In genomic region chr10:67696029-67696428, GRCh38 we compare ENCODE assay signal across 13 cellular contexts. TPM values are rescaled to one million over a fixed set of nuclear protein-coding genes. Genes with fewer than 3 reads are reported as not detected.
DNase-seq lines count a peak whose midpoint lies in the region; ATAC-seq and TF ChIP-seq lines count a peak whose summit lies in the region.
"Had no signal": no experiment of that assay in that cellular context is flagged by ENCODE, and none has a peak within 500 bp of the region (broad histone marks: within the 10 kb centered on the region; RNA-seq: fewer than 3 reads in every experiment).

Gene CTNNA3 (minus strand): TSS chr10:67696195.

- H3K36me3 Mint-ChIP-seq in mesothelial cell of epicardium (no peaks in the 10 kb centered on the region), Calu3 (ENCODE audit: insufficient read depth, unreplicated experiment) (no peaks in the 10 kb centered on the region)

- H3K4me1 ChIP-seq in spleen: peaks cover 0 to 7% (median 2%) of the 10 kb centered on the region in 6 donors

- no TSS peak for BruUV-seq in Calu3 (replicated peaks; lab: Mats Ljungman, UMichigan)

- TF ChIP-seq CTCF in mesothelial cell of epicardium (IDR thresholded peaks at IDR 0.05; ENCODE audit: unreplicated experiment) (no peak), Calu3 (IDR thresholded peaks at IDR 0.05; ENCODE audit: unreplicated experiment) (no peak), spleen (IDR thresholded peaks at IDR 0.05 in 8 of 11, conservative IDR thresholded peaks at IDR 0.05 in 3 of 11) (no peak)

- H3K27me3 Mint-ChIP-seq in mesothelial cell of epicardium (ENCODE audit: low read depth): no peaks in the 10 kb centered on the region
- peaks cover 50% of the 10 kb centered on the region for H3K27me3 Mint-ChIP-seq in Calu3 (ENCODE audit: unreplicated experiment)

- intact Hi-C loops in Calu3 (cut with micrococcal nuclease; ENCODE audit: unreplicated experiment) (loop anchor here (10.0 kb wide), 1 partner anchor 509 kb away; no protein-coding TSS in a partner anchor), spleen (cut with DNase I; ENCODE audit: low total_unique reads) (no loop called here)

- H3K9me3 Mint-ChIP-seq in mesothelial cell of epicardium (peaks cover 4% of the 10 kb centered on the region), Calu3 (ENCODE audit: low read depth, unreplicated experiment) (no peaks in the 10 kb centered on the region)
- H3K9me3 Mint-ChIP-seq: stimulated activated naive CD8-positive, alpha-beta T cell treated with anti-CD3 and anti-CD28 coated beads, Interleukin-15, Interleukin-2, amounts not matched to agents 100 ng/mL and 50 ng/mL, for 24 hours; T-helper 2 cell treated with Interferon-gamma antibody and Interleukin-4, amounts not matched to agents 5 μg/mL and 100 μg/mL, for 36 hours had no signal

- H3K27me3 ChIP-seq in MG63 (no peaks in the 10 kb centered on the region), spleen (replicated peaks in 1 of 7) (peaks cover 0 to 10% (median 0%) of the 10 kb centered on the region in 7 donors)

- peak; percentile 86 for ATAC-seq in GM21526 (IDR thresholded peaks at IDR 0.05; ENCODE audit: low FRiP score, unreplicated experiment)
- no peak for ATAC-seq in GM19035 (IDR thresholded peaks at IDR 0.05; ENCODE audit: unreplicated experiment)

- H3K4me1 Mint-ChIP-seq in mesothelial cell of epicardium (peaks cover 25% of the 10 kb centered on the region), Calu3 (ENCODE audit: low read depth, unreplicated experiment) (no peaks in the 10 kb centered on the region)

- CTCF ChIA-PET in Calu3 (lab: Charles Lee): interaction anchor here (1.4 to 2.6 kb wide), 3 partner anchors 11 to 84 kb away, joined by 3 to 9 read pairs (median 6); no protein-coding TSS in a partner anchor

- H3K27ac Mint-ChIP-seq in mesothelial cell of epicardium: peak within 1 kb of the TSS; percentile 7
- no peak within 1 kb of the TSS for H3K27ac Mint-ChIP-seq in Calu3 (ENCODE audit: unreplicated experiment)
- H3K27ac Mint-ChIP-seq: stimulated activated naive CD8-positive, alpha-beta T cell treated with anti-CD3 and anti-CD28 coated beads, Interleukin-15, Interleukin-2, amounts not matched to agents 100 ng/mL and 50 ng/mL, for 24 hours; T-helper 2 cell treated with Interferon-gamma antibody and Interleukin-4, amounts not matched to agents 5 μg/mL and 100 μg/mL, for 36 hours had no signal

- H3K36me3 ChIP-seq in MG63 (no peaks in the 10 kb centered on the region), spleen (no peaks in the 10 kb centered on the region)

- WGBS in spleen, 5 donors: 33 to 58% (median 48%) methylated on average over 6 of the region's 6 CpGs

- H3K27ac ChIP-seq in spleen: peak within 1 kb of the TSS in 4 of 8 donors; percentile 24 to 58 (median 52)
- H3K27ac ChIP-seq: 22Rv1 had no signal

- peak; percentile 5 for DNase-seq in Ammon's horn (ENCODE audit: low spot score)
- DNase-seq in MG63: no peak
- DNase-seq in mesothelial cell of epicardium (ENCODE audit: low spot score in 2 of 2, unreplicated experiment in 2 of 2): no peak
- no peak for DNase-seq in Calu3
- no peak for DNase-seq in stimulated activated naive CD4-positive, alpha-beta T cell treated with Interleukin-2 at 50 U/mL for 16 hours (lab: John Stamatoyannopoulos, UW)
- no peak for DNase-seq in spleen
- DNase-seq: caudate nucleus, foreskin melanocyte had no signal

- no peaks in the 10 kb centered on the region for H3K9me3 ChIP-seq in MG63
- H3K9me3 ChIP-seq in spleen: no peaks in the 10 kb centered on the region

- H3K4me3 ChIP-seq in MG63: peak within 1 kb of the TSS; percentile 15; the same call in 1 of the 2 replicates
- peak within 1 kb of the TSS in 2 of 8 donors; percentile 17 to 25 for H3K4me3 ChIP-seq in spleen

- TF ChIP-seq POLR2A in spleen (IDR thresholded peaks at IDR 0.05): no peak

- H3K4me3 Mint-ChIP-seq in mesothelial cell of epicardium: peak within 1 kb of the TSS; percentile 36
- no peak within 1 kb of the TSS for H3K4me3 Mint-ChIP-seq in Calu3 (ENCODE audit: low read depth, unreplicated experiment)
- H3K4me3 Mint-ChIP-seq: stimulated activated naive CD8-positive, alpha-beta T cell treated with anti-CD3 and anti-CD28 coated beads, Interleukin-15, Interleukin-2, amounts not matched to agents 100 ng/mL and 50 ng/mL, for 24 hours; T-helper 2 cell treated with Interferon-gamma antibody and Interleukin-4, amounts not matched to agents 5 μg/mL and 100 μg/mL, for 36 hours had no signal

RNA-seq across cellular contexts. Expression of gene CTNNA3, which starts in this region (rescaled TPM):
- 1.1 TPM in 1 of 2 replicates, not detected in the other for total RNA-seq in MG63 (2014; rRNA removed; shearing (Covaris generic); ENCODE audit: low replicate concordance)
- total RNA-seq in mesothelial cell of epicardium (14.2 to 17.6 TPM (median 14.2 TPM) in 3 replicates), Calu3 (2022) (not detected in 2 replicates), spleen (1 to 10 TPM in 4 of 7 donors, under 1 TPM in 3; 0.51 to 2.4 (median 1.1) TPM)
- polyA plus RNA-seq in spleen: under 1 TPM in 2 of 3 donors, not detected in 1; 0.03 to 0.13 TPM
